In genomic region chr19:17075035-17075859, GRCh38 we compare ENCODE assay signal across 1 cellular context.
TF ChIP-seq lines count a peak whose summit lies in the region.

TSS of gene HAUS8 (minus strand) at chr19:17075452. CDS start at chr19:17075422, 30 bp downstream.
TSS of gene MYO9B (plus strand) at chr19:17075777. CDS start at chr19:17101718, 25,941 bp downstream.

TF ChIP-seq in HEK293, 187 proteins besides CTCF, POLR2A, EP300 and RAD21 (continued from another document):
- TF ChIP-seq PATZ1 (tag by site-specific recombination; IDR thresholded peaks at IDR 0.05) (peak; percentile 67), ZNF768 (tag by site-specific recombination; IDR thresholded peaks at IDR 0.05) (no peak; the same call in 1 of the 2 replicates), ZNF248 (tag by site-specific recombination; IDR thresholded peaks at IDR 0.05) (no peak), ZNF184 (tag by site-specific recombination; IDR thresholded peaks at IDR 0.05) (peak; percentile 33; the same call in 1 of the 2 replicates), ZNF776 (tag by site-specific recombination; IDR thresholded peaks at IDR 0.05; ENCODE audit: borderline replicate concordance) (no peak), ZNF302 (tag by site-specific recombination; IDR thresholded peaks at IDR 0.05; ENCODE audit: low read depth) (no peak), ZBTB7A (tag by site-specific recombination; IDR thresholded peaks at IDR 0.05; ENCODE audit: low read depth) (peak; percentile 98), INSM2 (tag by site-specific recombination; IDR thresholded peaks at IDR 0.05) (peak; percentile 89), ZNF658 (tag by site-specific recombination; IDR thresholded peaks at IDR 0.05) (no peak), ZXDB (tag by site-specific recombination; IDR thresholded peaks at IDR 0.05) (peak; percentile 99), PRDM2 (tag by site-specific recombination; IDR thresholded peaks at IDR 0.05; ENCODE audit: borderline replicate concordance) (no peak), ZNF18 (tag by site-specific recombination; IDR thresholded peaks at IDR 0.05) (peak; percentile 45; the same call in 1 of the 2 replicates), ZBTB20 (tag by site-specific recombination; IDR thresholded peaks at IDR 0.05) (peak; percentile 34; the same call in 1 of the 2 replicates), ZNF391 (tag by site-specific recombination; IDR thresholded peaks at IDR 0.05; ENCODE audit: borderline replicate concordance, low read depth) (peak; percentile 89), ZNF660 (tag by site-specific recombination; IDR thresholded peaks at IDR 0.05) (peak; percentile 80), ZNF112 (tag by site-specific recombination; IDR thresholded peaks at IDR 0.05) (no peak), ZNF580 (tag by site-specific recombination; IDR thresholded peaks at IDR 0.05) (peak; percentile 99), SP3 (tag by site-specific recombination; IDR thresholded peaks at IDR 0.05) (peak; percentile 100), ZNF76 (tag by site-specific recombination; IDR thresholded peaks at IDR 0.05; ENCODE audit: borderline replicate concordance, low read depth) (peak; percentile 81), ZNF621 (tag by site-specific recombination; IDR thresholded peaks at IDR 0.05) (no peak), ZNF132 (tag by site-specific recombination; IDR thresholded peaks at IDR 0.05; ENCODE audit: borderline replicate concordance) (no peak), ZFP37 (tag by site-specific recombination; IDR thresholded peaks at IDR 0.05) (peak; percentile 69), KLF9 (tag by site-specific recombination; IDR thresholded peaks at IDR 0.05; ENCODE audit: low read depth) (peak; percentile 97), ZBTB8A (tag by site-specific recombination; IDR thresholded peaks at IDR 0.05) (peak; percentile 47), GLIS1 (tag by site-specific recombination; IDR thresholded peaks at IDR 0.05) (peak; percentile 46), ZSCAN4 (tag by site-specific recombination; IDR thresholded peaks at IDR 0.05) (0 out of 2 replicates have a peak, but pooled peaks have one; percentile 24), SALL2 (tag by site-specific recombination; IDR thresholded peaks at IDR 0.05; ENCODE audit: borderline replicate concordance) (no peak), SETDB1 (IDR thresholded peaks at IDR 0.05; ENCODE audit: insufficient read length, low read length) (no peak), ZNF350 (tag by site-specific recombination; IDR thresholded peaks at IDR 0.05) (no peak), ZFP69B (tag by site-specific recombination; IDR thresholded peaks at IDR 0.05) (peak; percentile 81), ZNF366 (tag by site-specific recombination; conservative IDR thresholded peaks at IDR 0.05) (no peak), PRDM10 (tag by site-specific recombination; IDR thresholded peaks at IDR 0.05) (peak; percentile 100), TCF7L2 (IDR thresholded peaks at IDR 0.05; ENCODE audit: borderline replicate concordance, low read depth, low read length) (peak; percentile 99), REST (tag by site-specific recombination; IDR thresholded peaks at IDR 0.05) (no peak), ZNF169 (tag by site-specific recombination; IDR thresholded peaks at IDR 0.05) (no peak), ZSCAN5A (tag by site-specific recombination; IDR thresholded peaks at IDR 0.05) (peak; percentile 32; the same call in 1 of the 2 replicates)
TF ChIP-seq in HEK293: peak in this region for 62.
